In the genomic region with DNA sequence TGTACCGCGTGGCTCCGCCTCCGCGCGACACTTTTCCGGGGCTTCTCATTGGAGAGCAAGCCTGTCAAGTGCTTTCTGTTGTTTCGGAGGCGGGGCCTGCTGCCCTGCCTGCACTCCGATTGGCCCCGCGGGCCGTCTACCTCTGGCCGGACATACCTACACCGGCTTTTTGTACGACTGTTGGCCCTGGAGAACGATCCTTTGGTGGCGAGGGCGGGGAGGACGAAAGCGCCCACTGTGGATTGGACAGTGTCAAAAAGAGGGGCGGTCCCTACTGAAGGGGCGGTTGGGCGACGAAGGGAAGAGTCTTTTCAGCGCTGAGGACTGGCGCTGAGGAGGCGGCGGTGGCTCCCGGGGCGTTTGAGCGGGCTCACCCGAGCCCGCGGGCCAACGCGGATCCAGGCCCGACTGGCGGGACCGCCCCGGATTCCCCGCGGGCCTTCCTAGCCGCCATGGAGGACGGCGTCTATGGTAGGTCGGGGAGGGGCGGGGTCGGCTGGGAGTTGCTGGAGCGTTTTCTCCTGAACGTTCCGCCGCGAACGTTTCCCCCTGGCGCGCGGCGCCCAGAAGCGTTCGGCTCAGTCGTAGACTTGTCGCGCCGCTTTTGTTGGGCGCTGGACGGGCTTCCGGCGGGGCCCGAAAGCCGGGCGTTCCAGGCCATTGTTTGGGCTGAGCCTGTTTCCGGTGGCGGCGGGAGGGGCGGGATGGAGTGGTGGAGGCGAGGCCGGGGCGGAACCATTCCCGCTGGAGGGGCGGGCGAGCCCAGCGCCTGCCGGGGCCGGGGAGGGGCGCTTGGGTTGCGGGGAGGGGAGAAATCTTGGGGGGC, we compare ENCODE assay signal across 1 cellular context.
TF ChIP-seq lines count a peak whose summit lies in the region.

Gene CYTH2, plus strand, starts transcription at position 314 of the 826 bp plus-strand sequence. Its CDS starts 139 bp downstream, at position 453.

TF ChIP-seq in HepG2, 621 proteins besides CTCF, POLR2A, EP300 and RAD21 (continued from another document and continues in another):
- TF ChIP-seq ZNF597 (CRISPR knock-in tag; IDR thresholded peaks at IDR 0.05): no peak
- no peak for TF ChIP-seq CSRNP2 (CRISPR knock-in tag; conservative IDR thresholded peaks at IDR 0.05; ENCODE audit: low read depth)
- peak; percentile 62; the same call in 1 of the 2 replicates for TF ChIP-seq ZNF766 (CRISPR knock-in tag; IDR thresholded peaks at IDR 0.05; ENCODE audit: borderline replicate concordance)
- TF ChIP-seq RARA (CRISPR knock-in tag; IDR thresholded peaks at IDR 0.05): peak; percentile 26; the same call in 1 of the 2 replicates
- TF ChIP-seq SOX5 (CRISPR knock-in tag; IDR thresholded peaks at IDR 0.05; ENCODE audit: borderline replicate concordance): peak; percentile 81
- no peak for TF ChIP-seq ZSCAN29 (CRISPR knock-in tag; conservative IDR thresholded peaks at IDR 0.05)
- TF ChIP-seq TBX3 (IDR thresholded peaks at IDR 0.05; ENCODE audit: borderline replicate concordance): peak; percentile 51; the same call in 1 of the 2 replicates
- peak; percentile 71; the same call in 1 of the 2 replicates for TF ChIP-seq HDAC1 (CRISPR knock-in tag; IDR thresholded peaks at IDR 0.05)
- peak; percentile 89 for TF ChIP-seq ZNF414 (CRISPR knock-in tag; IDR thresholded peaks at IDR 0.05)
- TF ChIP-seq ZNF180 (CRISPR knock-in tag; IDR thresholded peaks at IDR 0.05; ENCODE audit: borderline replicate concordance, low read depth): no peak
- peak in 1 of 2 experiments; percentile 50; a peak in 1 of 4 replicates for TF ChIP-seq REST (IDR thresholded peaks at IDR 0.05; ENCODE audit: borderline replicate concordance in 1 of 2, low read depth in 1 of 2, low read length in 2 of 2)
- TF ChIP-seq, protein P1, sequence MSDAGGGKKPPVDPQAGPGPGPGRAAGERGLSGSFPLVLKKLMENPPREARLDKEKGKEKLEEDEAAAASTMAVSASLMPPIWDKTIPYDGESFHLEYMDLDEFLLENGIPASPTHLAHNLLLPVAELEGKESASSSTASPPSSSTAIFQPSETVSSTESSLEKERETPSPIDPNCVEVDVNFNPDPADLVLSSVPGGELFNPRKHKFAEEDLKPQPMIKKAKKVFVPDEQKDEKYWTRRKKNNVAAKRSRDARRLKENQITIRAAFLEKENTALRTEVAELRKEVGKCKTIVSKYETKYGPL (CRISPR knock-in tag; IDR thresholded peaks at IDR 0.05): no peak
- no peak for TF ChIP-seq NFE2 (CRISPR knock-in tag; IDR thresholded peaks at IDR 0.05)
- TF ChIP-seq UBTF (CRISPR knock-in tag; IDR thresholded peaks at IDR 0.05): peak; percentile 85
- TF ChIP-seq MTF1 (CRISPR knock-in tag; IDR thresholded peaks at IDR 0.05): no peak
- TF ChIP-seq NRL (CRISPR knock-in tag; IDR thresholded peaks at IDR 0.05; ENCODE audit: borderline replicate concordance): no peak
- no peak for TF ChIP-seq PLSCR1 (CRISPR knock-in tag; IDR thresholded peaks at IDR 0.05; ENCODE audit: borderline replicate concordance)
- no peak for TF ChIP-seq SIX1 (CRISPR knock-in tag; IDR thresholded peaks at IDR 0.05; ENCODE audit: borderline replicate concordance)
- TF ChIP-seq NCOA2 (CRISPR knock-in tag; IDR thresholded peaks at IDR 0.05): 0 out of 2 replicates have a peak, but pooled peaks have one; percentile 3
- no peak for TF ChIP-seq MIXL1 (CRISPR knock-in tag; IDR thresholded peaks at IDR 0.05)
- TF ChIP-seq ZMYM3 (CRISPR knock-in tag; IDR thresholded peaks at IDR 0.05): no peak
- peak; percentile 100 for TF ChIP-seq SP4 (CRISPR knock-in tag; IDR thresholded peaks at IDR 0.05)
- no peak for TF ChIP-seq ZSCAN25 (CRISPR knock-in tag; IDR thresholded peaks at IDR 0.05)
- TF ChIP-seq TAF15 (IDR thresholded peaks at IDR 0.05; ENCODE audit: low read depth, low read length, poor library complexity, severe bottlenecking): no peak
- TF ChIP-seq, protein P2, sequence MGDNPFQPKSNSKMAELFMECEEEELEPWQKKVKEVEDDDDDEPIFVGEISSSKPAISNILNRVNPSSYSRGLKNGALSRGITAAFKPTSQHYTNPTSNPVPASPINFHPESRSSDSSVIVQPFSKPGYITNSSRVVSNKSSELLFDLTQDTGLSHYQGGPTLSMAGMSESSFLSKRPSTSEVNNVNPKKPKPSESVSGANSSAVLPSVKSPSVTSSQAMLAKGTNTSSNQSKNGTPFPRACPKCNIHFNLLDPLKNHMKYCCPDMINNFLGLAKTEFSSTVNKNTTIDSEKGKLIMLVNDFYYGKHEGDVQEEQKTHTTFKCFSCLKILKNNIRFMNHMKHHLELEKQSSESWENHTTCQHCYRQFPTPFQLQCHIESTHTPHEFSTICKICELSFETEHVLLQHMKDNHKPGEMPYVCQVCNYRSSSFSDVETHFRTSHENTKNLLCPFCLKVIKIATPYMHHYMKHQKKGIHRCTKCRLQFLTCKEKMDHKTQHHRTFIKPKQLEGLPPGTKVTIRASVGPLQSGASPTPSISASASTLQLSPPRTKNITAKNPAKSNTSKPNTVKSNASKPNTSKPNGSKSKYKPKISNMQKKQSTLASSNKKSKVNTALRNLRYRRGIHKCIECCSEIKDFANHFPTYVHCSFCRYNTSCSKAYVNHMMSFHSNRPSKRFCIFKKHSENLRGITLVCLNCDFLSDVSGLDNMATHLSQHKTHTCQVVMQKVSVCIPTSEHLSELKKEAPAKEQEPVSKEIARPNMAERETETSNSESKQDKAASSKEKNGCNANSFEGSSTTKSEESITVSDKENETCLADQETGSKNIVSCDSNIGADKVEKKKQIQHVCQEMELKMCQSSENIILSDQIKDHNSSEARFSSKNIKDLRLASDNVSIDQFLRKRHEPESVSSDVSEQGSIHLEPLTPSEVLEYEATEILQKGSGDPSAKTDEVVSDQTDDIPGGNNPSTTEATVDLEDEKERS (CRISPR knock-in tag; IDR thresholded peaks at IDR 0.05): 0 out of 2 replicates have a peak, but pooled peaks have one; percentile 66
